ENCODE assay signal across 7 cellular contexts in the genomic region with DNA sequence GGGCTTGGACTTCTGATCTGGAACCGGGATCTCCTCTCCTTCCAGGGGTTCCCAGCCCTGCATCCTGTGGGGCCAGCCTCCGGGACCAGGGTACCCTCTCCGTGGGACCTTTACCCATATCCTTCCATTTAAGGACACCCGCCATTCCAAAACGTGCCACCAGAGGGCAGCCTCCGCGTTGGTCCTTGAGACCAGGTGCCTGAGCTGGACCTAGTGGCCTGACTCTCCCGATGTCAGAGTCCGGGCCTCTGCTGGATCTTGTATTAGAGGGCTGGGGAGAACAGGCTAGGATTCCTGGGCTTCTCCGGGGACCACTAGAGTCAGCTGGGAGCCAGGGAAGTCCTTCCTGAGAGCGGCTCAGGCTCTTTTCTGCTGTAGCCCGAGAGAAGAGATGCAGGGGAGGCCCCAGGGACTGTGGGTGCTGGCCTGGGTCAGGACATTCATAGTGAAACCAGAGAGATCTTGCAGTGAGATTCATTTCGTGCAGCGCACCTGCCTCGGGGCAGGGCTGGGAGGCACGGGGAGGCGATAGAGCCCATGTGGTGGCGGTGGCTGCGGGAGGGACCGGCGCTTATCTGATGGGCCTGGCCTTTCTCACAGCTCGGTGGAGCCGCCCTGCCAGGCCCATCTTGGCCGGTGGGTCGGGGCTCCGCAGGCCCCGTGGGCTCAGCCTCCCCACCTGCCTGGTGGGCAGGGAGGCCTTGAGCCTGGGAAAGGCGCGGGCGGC. TPM values are rescaled to one million over a fixed set of nuclear protein-coding genes. Genes with fewer than 3 reads are reported as not detected.
A peak's percentile ranks its signal among the peaks of the same experiment; 100 is the strongest.
DNase-seq lines count a peak whose midpoint lies in the region; ATAC-seq, FAIRE-seq and TF ChIP-seq lines count a peak whose summit lies in the region.

No MANE protein-coding gene starts in this region.

- no peak overlapping the region for H4K8ac ChIP-seq in H9 (replicated peaks; ENCODE audit: insufficient read length, low read depth, low read length)

- H3K9me3 ChIP-seq in H9 (ENCODE audit: control insufficient read depth, low read depth, low read length) (no peaks in the 10 kb centered on the region), right atrium auricular region (no peaks in the 10 kb centered on the region), small intestine (ENCODE audit: control insufficient read depth, low read depth) (no peaks in the 10 kb centered on the region)

- no peak overlapping the region for H3K27ac ChIP-seq in H9 (ENCODE audit: insufficient read length, low read depth, low read length)
- no peak overlapping the region for H3K27ac ChIP-seq in right atrium auricular region
- peak overlapping the region in 1 of 2 donors; percentile 49 for H3K27ac ChIP-seq in small intestine (ENCODE audit: low read depth in 1 of 2, low read length in 1 of 2)

- no peak overlapping the region for H3K4me2 ChIP-seq in H9 (ENCODE audit: insufficient read depth, insufficient read length, low read length)

- no peak for FAIRE-seq in small intestine (lab: Jason Lieb, UNC)

- H3K79me2 ChIP-seq in H9 (ENCODE audit: insufficient read depth, low read length) = no peaks in the 10 kb centered on the region

- no peak overlapping the region for H4K91ac ChIP-seq in H9 (ENCODE audit: insufficient read length, low read depth, low read length)

- H2AFZ ChIP-seq in H9 (ENCODE audit: low read length) = no peak overlapping the region

- peak; percentile 84 for TF ChIP-seq CTCF in GM12875 (IDR thresholded peaks at IDR 0.05; ENCODE audit: borderline replicate concordance, insufficient read depth, low read depth, low read length)
- TF ChIP-seq CTCF in H9 (conservative IDR thresholded peaks at IDR 0.05) = peak; percentile 92
- TF ChIP-seq CTCF in right atrium auricular region (IDR thresholded peaks at IDR 0.05) = peak; percentile 91 to 93

- H2BK20ac ChIP-seq in H9 (ENCODE audit: low read depth, low read length, poor library complexity, severe bottlenecking) = no peak overlapping the region

- no peak overlapping the region for H3K9ac ChIP-seq in H9 (ENCODE audit: extremely low read depth, insufficient read length, low read length)

- H3K79me1 ChIP-seq in H9 (ENCODE audit: insufficient read depth, low read depth, low read length, poor library complexity, severe bottlenecking) = no peaks in the 10 kb centered on the region

- no peak overlapping the region for H3K56ac ChIP-seq in H9 (ENCODE audit: insufficient read length, low read depth, low read length)

- H2BK120ac ChIP-seq in H9 (ENCODE audit: low read depth, low read length, poor library complexity, severe bottlenecking) = no peak overlapping the region

- H3K23ac ChIP-seq in H9 (ENCODE audit: insufficient read length, low read depth, low read length) = no peak overlapping the region

- H3K27me3 ChIP-seq in H9 (ENCODE audit: insufficient read depth, low read length) (no peaks in the 10 kb centered on the region), right atrium auricular region (peaks cover 0 to 2% of the 10 kb centered on the region in 2 donors), small intestine (ENCODE audit: control insufficient read depth in 2 of 2, insufficient read depth in 2 of 2, low read length in 2 of 2) (no peaks in the 10 kb centered on the region)

- H3K9me3 Mint-ChIP-seq in H9 = peaks cover 0 to 2% of the 10 kb centered on the region in 2 experiments; a peak in 1 of 5 replicates
- H3K9me3 Mint-ChIP-seq in T-cell = no peaks in the 10 kb centered on the region

- no peak overlapping the region for H3K18ac ChIP-seq in H9 (ENCODE audit: insufficient read length, low read depth, low read length)

- H3K4me1 ChIP-seq in H9 (ENCODE audit: insufficient read depth, low read length) = no peaks in the 10 kb centered on the region
- no peaks in the 10 kb centered on the region for H3K4me1 ChIP-seq in right atrium auricular region
- no peaks in the 10 kb centered on the region for H3K4me1 ChIP-seq in small intestine (ENCODE audit: control insufficient read depth in 2 of 2, insufficient read depth in 1 of 2, low read depth in 1 of 2, low read length in 1 of 2)

- H3K27me3 Mint-ChIP-seq in H9 (ENCODE audit: low read depth) (peaks cover 15% of the 10 kb centered on the region), T-cell (peaks cover 7 to 13% of the 10 kb centered on the region in 2 donors)

- no peaks in the 10 kb centered on the region for H3K23me2 ChIP-seq in H9 (ENCODE audit: insufficient read length, low read depth, low read length, poor library complexity, severe bottlenecking)

- peak; percentile 88 for DNase-seq in H9
- DNase-seq in M059J (ENCODE audit: low read depth) = peak; percentile 65
- peak; percentile 13 to 80 (median 64) for DNase-seq in T-cell
- peak; percentile 38 for DNase-seq in amniotic epithelial cell (ENCODE audit: low read depth)
- DNase-seq in right atrium auricular region (ENCODE audit: low spot score) = peak; percentile 84
- DNase-seq in small intestine = peak; percentile 83

- ATAC-seq in T-cell (replicated peaks in 1 of 4) = peak; percentile 47 to 68 (median 64)

- H3K36me3 ChIP-seq in right atrium auricular region (no peaks in the 10 kb centered on the region), small intestine (ENCODE audit: control insufficient read depth in 2 of 2, insufficient read depth in 2 of 2, low read length in 2 of 2) (no peaks in the 10 kb centered on the region)

- H4K5ac ChIP-seq in H9 (ENCODE audit: insufficient read length, low read depth, low read length) = no peak overlapping the region

- no peak overlapping the region for H2BK5ac ChIP-seq in H9 (ENCODE audit: insufficient read length, low read length)

- H3T11ph ChIP-seq in H9 (ENCODE audit: low read length) = no peak overlapping the region

- H3K4me1 Mint-ChIP-seq in H9 = peaks cover 3 to 4% of the 10 kb centered on the region in 2 experiments; a peak in 1 of 4 replicates
- peaks cover 0 to 9% (median 6%) of the 10 kb centered on the region in 3 donors for H3K4me1 Mint-ChIP-seq in T-cell

- CTCF ChIA-PET in T-cell (lab: Charles Lee) = interaction anchor here (0.6 to 1.6 kb wide), 6 partner anchors 12 to 1007 kb away, joined by 4 to 8 read pairs (median 4); partner anchors contain the start of gene CEBPG (in 1 of the 2)

- H2BK12ac ChIP-seq in H9 (ENCODE audit: insufficient read length, low read depth, low read length) = no peak overlapping the region

- no peak overlapping the region for H2AK5ac ChIP-seq in H9 (ENCODE audit: insufficient read length, low read length)

- no peaks in the 10 kb centered on the region for H4K20me1 ChIP-seq in H9 (ENCODE audit: control insufficient read depth, insufficient read depth, insufficient read length)

- no peak overlapping the region for H3K4ac ChIP-seq in H9 (ENCODE audit: low read depth, low read length)

- H3K4me3 ChIP-seq in GM12875 (ENCODE audit: low read depth, low read length) = peak overlapping the region; percentile 19
- H3K4me3 ChIP-seq in right atrium auricular region = no peak overlapping the region
- peak overlapping the region in 1 of 2 donors; percentile 32 for H3K4me3 ChIP-seq in small intestine (ENCODE audit: low read depth in 1 of 2, low read length in 2 of 2)

- no peak overlapping the region for H2BK15ac ChIP-seq in H9 (ENCODE audit: low read depth, low read length)

- H3K36me3 Mint-ChIP-seq in H9 (ENCODE audit: insufficient read depth in 1 of 3, low read depth in 3 of 3) = no peaks in the 10 kb centered on the region
- no peaks in the 10 kb centered on the region for H3K36me3 Mint-ChIP-seq in T-cell

- H3K27ac Mint-ChIP-seq in H9 (no peak overlapping the region; a peak in 1 of 7 replicates), T-cell (peak overlapping the region in 1 of 2 donors; percentile 17)

- no CpG with 5 or more reads among the region's 30 CpGs for WGBS in H9 (ENCODE audit: extremely low coverage, insufficient read length, low lambda C conversion rate)
- 8 to 39% (median 13%) methylated on average over 24 to 30 of the region's 30 CpGs for WGBS in small intestine, 3 donors

- POLR2A ChIA-PET in T-cell (lab: Charles Lee) = no interaction called here

- no peak overlapping the region for H3K14ac ChIP-seq in H9 (ENCODE audit: insufficient read depth, low read length)

- H3K4me3 Mint-ChIP-seq in H9 (peak overlapping the region in 1 of 2 experiments; percentile 10; a peak in 1 of 5 replicates), T-cell (peak overlapping the region; percentile 64 to 74 (median 66))

RNA-seq across cellular contexts. Expression of gene SLC7A10, which starts 9.8 kb away (rescaled TPM):
- total RNA-seq in H9 (2021) (2.5 and 2.9 TPM in 2 replicates), T-cell (not detected), right atrium auricular region (under 1 TPM in 1 of 2 donors, not detected in 1; 0.79 TPM)
- not detected in 2 replicates for total RNA-seq in M059J (2014; rRNA removed; shearing (Covaris generic))
- polyA plus RNA-seq in small intestine = 1 to 10 TPM in 1 of 3 donors, not detected in 2; 1.4 TPM

RNA-seq across cellular contexts. Expression of gene LRP3, which starts 41.3 kb away (rescaled TPM):
- total RNA-seq in H9 (2021) = 29.2 and 34.4 TPM in 2 replicates
- total RNA-seq in M059J (2014; rRNA removed; shearing (Covaris generic)) = 2.0 and 2.1 TPM in 2 replicates
- total RNA-seq in T-cell = under 1 TPM in 3 of 5 donors, not detected in 2; 0.13 to 0.55 (median 0.19) TPM
- 10 to 100 TPM; 16.3 to 22.2 TPM for total RNA-seq in right atrium auricular region
- polyA plus RNA-seq in small intestine = 10 to 100 TPM in 1 of 3 donors, 1 to 10 TPM in 2; 2.0 to 16.2 (median 3.0) TPM

Comparison
In these comparisons a context has a peak if more than half of its experiments do, and no peak if none do; other contexts are left out.
1. DNase-seq: peak in every context shown above with its lines; median percentile 88 in H9; 84 in right atrium auricular region; 83 in small intestine; 65 in M059J; 64 in T-cell; 38 in amniotic epithelial cell.